In the genomic region with DNA sequence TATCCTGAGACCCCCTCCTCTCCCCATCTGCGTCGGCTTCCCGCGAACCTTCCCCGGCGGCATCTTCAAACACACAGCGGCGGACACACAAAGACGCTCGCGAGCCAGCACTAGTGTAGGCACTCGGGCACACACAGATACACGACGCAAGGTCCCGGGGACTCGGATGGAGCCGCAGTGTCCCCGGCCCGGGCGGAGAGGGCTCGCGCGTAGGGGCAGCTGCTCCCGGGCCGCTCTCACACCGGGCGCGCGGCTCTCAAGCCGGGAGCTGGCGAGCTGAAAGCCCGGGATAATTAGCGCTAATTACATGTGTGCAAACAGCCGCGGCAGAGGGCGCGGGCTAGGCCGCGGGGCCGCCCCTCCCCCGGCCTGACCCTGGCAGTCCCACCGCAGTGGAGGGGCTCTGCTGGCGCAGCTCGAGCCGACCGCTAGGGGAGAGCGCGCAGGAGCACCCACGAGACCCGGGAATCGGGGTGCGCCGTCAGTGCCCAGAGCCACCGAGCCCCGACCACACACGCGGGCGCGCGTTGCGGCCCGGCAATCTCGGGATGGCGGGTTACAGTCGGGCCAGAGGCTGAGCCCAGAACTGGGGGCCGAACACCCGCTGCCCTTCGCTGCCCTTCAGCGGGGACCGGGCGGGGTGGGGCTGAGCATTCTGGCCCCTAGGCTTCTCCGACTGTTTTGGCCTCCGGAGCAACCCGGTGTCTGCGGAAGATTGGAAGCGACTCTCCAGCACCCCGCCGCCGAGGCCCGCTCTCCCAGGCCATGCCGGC, we compare ENCODE assay signal across 1 cellular context.
TF ChIP-seq lines count a peak whose summit lies in the region.

No MANE protein-coding gene starts in this region.

TF ChIP-seq in H1, 55 proteins besides CTCF, POLR2A, EP300 and RAD21 (continued from another document):
- peak; percentile 57; the same call in 1 of the 2 replicates for TF ChIP-seq GABPA (IDR thresholded peaks at IDR 0.05; ENCODE audit: borderline replicate concordance, insufficient read depth, low read length)
- TF ChIP-seq, protein P1, sequence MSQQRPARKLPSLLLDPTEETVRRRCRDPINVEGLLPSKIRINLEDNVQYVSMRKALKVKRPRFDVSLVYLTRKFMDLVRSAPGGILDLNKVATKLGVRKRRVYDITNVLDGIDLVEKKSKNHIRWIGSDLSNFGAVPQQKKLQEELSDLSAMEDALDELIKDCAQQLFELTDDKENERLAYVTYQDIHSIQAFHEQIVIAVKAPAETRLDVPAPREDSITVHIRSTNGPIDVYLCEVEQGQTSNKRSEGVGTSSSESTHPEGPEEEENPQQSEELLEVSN (IDR thresholded peaks at IDR 0.05): 0 out of 2 replicates have a peak, but pooled peaks have one; percentile 13
- TF ChIP-seq, protein P2, sequence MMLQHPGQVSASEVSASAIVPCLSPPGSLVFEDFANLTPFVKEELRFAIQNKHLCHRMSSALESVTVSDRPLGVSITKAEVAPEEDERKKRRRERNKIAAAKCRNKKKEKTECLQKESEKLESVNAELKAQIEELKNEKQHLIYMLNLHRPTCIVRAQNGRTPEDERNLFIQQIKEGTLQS (IDR thresholded peaks at IDR 0.05; ENCODE audit: insufficient read depth, low read depth, low read length): no peak
- TF ChIP-seq SUZ12 (IDR thresholded peaks at IDR 0.05; ENCODE audit: low read length): peak; percentile 88
- peak; percentile 68 for TF ChIP-seq EZH2 (IDR thresholded peaks at IDR 0.05; ENCODE audit: low read depth, low read length, severe bottlenecking)
- no peak for TF ChIP-seq MAFK (IDR thresholded peaks at IDR 0.05; ENCODE audit: low read depth, low read length)
- 0 out of 2 replicates have a peak, but pooled peaks have one; percentile 12 for TF ChIP-seq CREB1 (IDR thresholded peaks at IDR 0.05)
- TF ChIP-seq, protein P3, sequence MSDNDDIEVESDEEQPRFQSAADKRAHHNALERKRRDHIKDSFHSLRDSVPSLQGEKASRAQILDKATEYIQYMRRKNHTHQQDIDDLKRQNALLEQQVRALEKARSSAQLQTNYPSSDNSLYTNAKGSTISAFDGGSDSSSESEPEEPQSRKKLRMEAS (IDR thresholded peaks at IDR 0.05): 0 out of 2 replicates have a peak, but pooled peaks have one; percentile 6
- no peak for TF ChIP-seq SP2 (IDR thresholded peaks at IDR 0.05; ENCODE audit: low read length)
- TF ChIP-seq TBP (IDR thresholded peaks at IDR 0.05; ENCODE audit: low read depth, low read length): peak; percentile 41; the same call in 1 of the 2 replicates
- 0 out of 2 replicates have a peak, but pooled peaks have one; percentile 30 for TF ChIP-seq TAF1 (IDR thresholded peaks at IDR 0.05; ENCODE audit: low read depth, low read length)
- no peak; the same call in 1 of the 2 replicates for TF ChIP-seq RBBP5 (IDR thresholded peaks at IDR 0.05; ENCODE audit: borderline replicate concordance, low read depth, low read length)
